Comparison of ENCODE assay signal across 28 cellular contexts in genomic region chr2:26976242-26976641, GRCh38. TPM values are rescaled to one million over a fixed set of nuclear protein-coding genes. Genes with fewer than 3 reads are reported as not detected.
DNase-seq lines count a peak whose midpoint lies in the region; TF ChIP-seq lines count a peak whose summit lies in the region.
"Had no signal": no experiment of that assay in that cellular context is flagged by ENCODE, and none has a peak within 500 bp of the region (broad histone marks: within the 10 kb centered on the region; RNA-seq: fewer than 3 reads in every experiment).

No MANE protein-coding gene starts in this region.

- no peak for TF ChIP-seq CTCF in fibroblast of the aortic adventitia (IDR thresholded peaks at IDR 0.05; ENCODE audit: insufficient read depth, low read length)

- DNase-seq in AG08395 (ENCODE audit: low spot score) (peak; percentile 75), G401 (ENCODE audit: low spot score) (peak; percentile 68), RPMI7951 (ENCODE audit: low read depth) (peak; percentile 67), fibroblast of the aortic adventitia (ENCODE audit: low read depth) (peak; percentile 75), Ammon's horn (ENCODE audit: low spot score) (no peak), amygdala (lab: John Stamatoyannopoulos, UW) (no peak), OCI-M2 (lab: John Stamatoyannopoulos, UW; ENCODE audit: unreplicated experiment) (no peak)
- no peak for DNase-seq in effector CD8-positive, alpha-beta T cell (lab: John Stamatoyannopoulos, UW)
- DNase-seq: activated CD4-positive, CD25-positive, alpha-beta regulatory T cell treated with anti-CD3 and anti-CD28 coated beads, Interleukin-2, amount 50 U/mL, for 72 hours; activated CD8-positive, alpha-beta T cell treated with anti-CD3 and anti-CD28 coated beads for 36 hours; activated gamma-delta T cell treated with Interleukin-2 at 50 U/mL for 16 hours; activated naive CD8-positive, alpha-beta T cell treated with anti-CD3 and anti-CD28 coated beads, Interleukin-2, amount 50 U/mL, for 24 hours; activated T-cell treated with anti-CD3 and anti-CD28 coated beads, Interleukin-2, amount 50 U/mL, for 1 hour; brain microvascular endothelial cell; Caco-2; cortex of kidney; DND-41; endodermal cell; kidney; lower lobe of right lung; NCI-H1417; NK-92 treated with Interleukin-12 subunit alpha and Interleukin-12 subunit beta, amount 100 ng/mL, for 24 hours; Peyer's patch; stimulated activated naive CD8-positive, alpha-beta T cell treated with anti-CD3 and anti-CD28 coated beads, Interleukin-15, amount 100 ng/mL, for 72 hours; trophoblast cell had no signal

- in situ Hi-C loops in G401 (cut with HindIII; ENCODE audit: low sequenced_read_pairs): no loop called here

- no peak overlapping the region for H3K4me3 ChIP-seq in fibroblast of the aortic adventitia (ENCODE audit: low read depth, low read length)
- H3K4me3 ChIP-seq: A549, esophagus muscularis mucosa, lower lobe of right lung, Peyer's patch, SJSA1 had no signal

RNA-seq across cellular contexts. Expression of gene MAPRE3, which starts 5.8 kb away (rescaled TPM):
- 2.3 and 4.2 TPM in 2 replicates for total RNA-seq in G401 (2014; rRNA removed; shearing (Covaris generic))
- total RNA-seq in RPMI7951 (2014; rRNA removed; shearing (Covaris generic)): 1.6 and 2.2 TPM in 2 replicates
- total RNA-seq in fibroblast of the aortic adventitia (ENCODE audit: low replicate concordance): 5.3 and 7.2 TPM in 2 replicates

RNA-seq across cellular contexts. Expression of gene TMEM214, which starts 56.5 kb away (rescaled TPM):
- 34.7 and 37.0 TPM in 2 replicates for total RNA-seq in G401 (2014; rRNA removed; shearing (Covaris generic))
- 69.5 and 99.8 TPM in 2 replicates for total RNA-seq in RPMI7951 (2014; rRNA removed; shearing (Covaris generic))
- 10.3 and 71.6 TPM in 2 replicates for total RNA-seq in fibroblast of the aortic adventitia (ENCODE audit: low replicate concordance)

Comparison
In these comparisons a context has a peak if more than half of its experiments do, and no peak if none do; other contexts are left out.
1. DNase-seq: peak in AG08395 (single experiment), G401 (single experiment), RPMI7951 (single experiment) and fibroblast of the aortic adventitia (single experiment); none in Ammon's horn (single experiment), amygdala (0 of 56), effector CD8-positive, alpha-beta T cell (single experiment) and OCI-M2 (single experiment).